Comparison of ENCODE assay signal across 28 cellular contexts in the genomic region with DNA sequence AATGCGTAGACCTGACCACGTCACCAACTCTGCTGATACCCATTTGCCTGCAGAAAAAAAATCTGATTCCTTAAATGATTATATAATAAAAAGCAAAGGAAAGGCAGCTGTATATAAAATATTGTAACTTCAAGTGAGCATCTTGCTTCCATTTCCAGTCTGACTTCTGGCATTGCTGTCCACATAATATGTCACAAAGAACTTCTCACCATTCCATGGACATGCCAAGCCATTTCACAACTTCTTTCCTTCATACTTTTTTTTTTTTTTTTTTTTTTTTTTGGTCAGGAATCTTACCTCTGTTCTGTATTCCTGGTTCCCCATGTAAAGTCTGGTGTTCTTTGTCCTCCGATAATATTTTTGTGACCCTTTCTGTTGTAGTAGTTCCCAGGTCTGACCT.
"Had no signal": no experiment of that assay in that cellular context is flagged by ENCODE, and none has a peak within 500 bp of the region (broad histone marks: within the 10 kb centered on the region; RNA-seq: fewer than 3 reads in every experiment).

No MANE protein-coding gene starts in this region.

- H3K36me3 Mint-ChIP-seq: mesothelial cell of epicardium, natural killer cell had no signal

- H3K4me3 ChIP-seq: left ventricle myocardium inferior, lung, right atrium auricular region, right lobe of liver, smooth muscle cell, stomach, testis, thyroid gland, transverse colon, upper lobe of left lung, vagina had no signal

- H3K27me3 ChIP-seq: right atrium auricular region, right lobe of liver, stomach, testis, thyroid gland, transverse colon, upper lobe of left lung, vagina had no signal

- DNase-seq: hippocampal formation; kidney glomerular epithelial cell; left colon; left ventricle myocardium inferior; mesendoderm; naive B cell; natural killer cell; nucleus accumbens; right lobe of liver; stimulated activated CD4-positive, alpha-beta T cell treated with anti-CD3 and anti-CD28 coated beads, Interleukin-1b, Interleukin-23, amount 100 ng/mL, for 48 hours; stimulated activated CD4-positive, alpha-beta T cell treated with anti-CD3 and anti-CD28 coated beads, Interleukin-2, amount 100 ng/mL, for 48 hours; stimulated activated CD4-positive, alpha-beta T cell treated with anti-CD3 and anti-CD28 coated beads, Interleukin-4, amount 100 ng/mL, for 4 hours; stimulated activated CD8-positive, alpha-beta memory T cell treated with anti-CD3 and anti-CD28 coated beads, Interleukin-4, amount 100 ng/mL, for 48 hours; stimulated activated naive CD8-positive, alpha-beta T cell treated with anti-CD3 and anti-CD28 coated beads, Interleukin-15, Interleukin-2, amounts not matched to agents 100 U/mL and 50 U/mL, for 24 hours; stomach; testis; thyroid gland; transverse colon; upper lobe of left lung had no signal

- H3K27me3 Mint-ChIP-seq: naive B cell; progenitor cell of endocrine pancreas; stimulated activated memory B cell treated with anti-CD40 and anti-IgM and Interleukin-4, amounts not matched to agents 10 μg/mL and 1 μg/mL and 100 μg/mL, for 72 hours had no signal

- H3K9me3 Mint-ChIP-seq: mesothelial cell of epicardium; naive B cell; natural killer cell; neural crest cell; stimulated activated memory B cell treated with anti-CD40 and anti-IgM and Interleukin-4, amounts not matched to agents 10 μg/mL and 1 μg/mL and 100 μg/mL, for 72 hours had no signal

- H3K4me3 Mint-ChIP-seq: mesothelial cell of epicardium; naive B cell; natural killer cell; neural crest cell; stimulated activated memory B cell treated with anti-CD40 and anti-IgM and Interleukin-4, amounts not matched to agents 10 μg/mL and 1 μg/mL and 100 μg/mL, for 72 hours had no signal

- H3K9ac ChIP-seq: parathyroid adenoma had no signal

- H2AFZ ChIP-seq: parathyroid adenoma had no signal

- ATAC-seq: left colon; natural killer cell; right lobe of liver; stimulated activated memory B cell treated with anti-CD40 and anti-IgM and Interleukin-4, amounts not matched to agents 10 μg/mL and 1 μg/mL and 100 μg/mL, for 72 hours; stimulated activated naive CD8-positive, alpha-beta T cell treated with anti-CD3 and anti-CD28 coated beads, Interleukin-15, Interleukin-2, amounts not matched to agents 100 U/mL and 50 U/mL, for 24 hours had no signal

- H3K36me3 ChIP-seq: left ventricle myocardium inferior, right atrium auricular region, right lobe of liver, stomach, thyroid gland, transverse colon, upper lobe of left lung, vagina had no signal

- H3K27ac Mint-ChIP-seq: mesothelial cell of epicardium; natural killer cell; progenitor cell of endocrine pancreas; stimulated activated memory B cell treated with anti-CD40 and anti-IgM and Interleukin-4, amounts not matched to agents 10 μg/mL and 1 μg/mL and 100 μg/mL, for 72 hours had no signal

- H3K4me2 ChIP-seq: smooth muscle cell had no signal

- H3K9me3 ChIP-seq: left ventricle myocardium inferior, right atrium auricular region, right lobe of liver, stomach, testis, thyroid gland, transverse colon, upper lobe of left lung, vagina had no signal

- H3K27ac ChIP-seq: left ventricle myocardium inferior, parathyroid adenoma, right atrium auricular region, right lobe of liver, stomach, testis, thyroid gland, transverse colon, upper lobe of left lung, vagina had no signal
